ENCODE assay signal across 1 cellular context in the genomic region with DNA sequence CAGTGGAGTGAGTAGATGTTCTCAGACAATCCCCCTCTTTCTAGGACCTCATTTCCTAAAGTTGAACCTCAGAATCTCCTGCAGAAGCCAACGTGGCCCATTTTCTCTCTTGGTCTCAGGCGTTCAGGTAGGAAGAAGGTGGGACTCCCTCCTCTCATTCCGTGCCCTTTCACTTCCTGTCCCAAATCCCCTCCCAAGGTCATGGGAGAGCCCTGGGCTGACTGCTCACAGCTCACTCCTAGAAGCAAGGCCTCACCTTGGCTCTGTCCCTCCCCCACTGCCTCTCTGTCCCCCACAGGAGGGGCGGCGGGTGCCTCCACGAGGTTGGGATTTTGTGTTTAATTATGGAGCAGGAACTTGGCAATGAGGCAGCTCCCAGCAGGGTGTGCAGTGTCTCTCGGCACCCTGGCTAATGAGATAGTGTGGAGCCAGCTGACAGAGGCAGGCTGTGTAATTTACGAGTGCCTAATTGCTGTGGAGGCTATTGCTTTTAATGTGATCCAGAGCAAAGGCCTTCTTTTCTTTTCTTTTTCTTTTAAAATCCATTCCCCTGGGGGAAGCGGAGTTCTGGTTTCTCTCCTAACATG.
TF ChIP-seq lines count a peak whose summit lies in the region.

No MANE protein-coding gene starts in this region.

TF ChIP-seq in HepG2, 621 proteins besides CTCF, POLR2A, EP300 and RAD21 (continued from another document):
- TF ChIP-seq, protein P1, sequence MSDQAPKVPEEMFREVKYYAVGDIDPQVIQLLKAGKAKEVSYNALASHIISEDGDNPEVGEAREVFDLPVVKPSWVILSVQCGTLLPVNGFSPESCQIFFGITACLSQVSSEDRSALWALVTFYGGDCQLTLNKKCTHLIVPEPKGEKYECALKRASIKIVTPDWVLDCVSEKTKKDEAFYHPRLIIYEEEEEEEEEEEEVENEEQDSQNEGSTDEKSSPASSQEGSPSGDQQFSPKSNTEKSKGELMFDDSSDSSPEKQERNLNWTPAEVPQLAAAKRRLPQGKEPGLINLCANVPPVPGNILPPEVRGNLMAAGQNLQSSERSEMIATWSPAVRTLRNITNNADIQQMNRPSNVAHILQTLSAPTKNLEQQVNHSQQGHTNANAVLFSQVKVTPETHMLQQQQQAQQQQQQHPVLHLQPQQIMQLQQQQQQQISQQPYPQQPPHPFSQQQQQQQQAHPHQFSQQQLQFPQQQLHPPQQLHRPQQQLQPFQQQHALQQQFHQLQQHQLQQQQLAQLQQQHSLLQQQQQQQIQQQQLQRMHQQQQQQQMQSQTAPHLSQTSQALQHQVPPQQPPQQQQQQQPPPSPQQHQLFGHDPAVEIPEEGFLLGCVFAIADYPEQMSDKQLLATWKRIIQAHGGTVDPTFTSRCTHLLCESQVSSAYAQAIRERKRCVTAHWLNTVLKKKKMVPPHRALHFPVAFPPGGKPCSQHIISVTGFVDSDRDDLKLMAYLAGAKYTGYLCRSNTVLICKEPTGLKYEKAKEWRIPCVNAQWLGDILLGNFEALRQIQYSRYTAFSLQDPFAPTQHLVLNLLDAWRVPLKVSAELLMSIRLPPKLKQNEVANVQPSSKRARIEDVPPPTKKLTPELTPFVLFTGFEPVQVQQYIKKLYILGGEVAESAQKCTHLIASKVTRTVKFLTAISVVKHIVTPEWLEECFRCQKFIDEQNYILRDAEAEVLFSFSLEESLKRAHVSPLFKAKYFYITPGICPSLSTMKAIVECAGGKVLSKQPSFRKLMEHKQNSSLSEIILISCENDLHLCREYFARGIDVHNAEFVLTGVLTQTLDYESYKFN (CRISPR knock-in tag; conservative IDR thresholded peaks at IDR 0.05), result peak; percentile 49; the same call in 1 of the 2 replicates
- TF ChIP-seq MLLT10 (CRISPR knock-in tag; IDR thresholded peaks at IDR 0.05), result no peak
- TF ChIP-seq ZNF619 (CRISPR knock-in tag; IDR thresholded peaks at IDR 0.05), result peak; percentile 56; the same call in 1 of the 2 replicates
- TF ChIP-seq RXRA (CRISPR knock-in tag; IDR thresholded peaks at IDR 0.05), result peak; percentile 44; the same call in 1 of the 2 replicates
- no peak for TF ChIP-seq ZNF562 (CRISPR knock-in tag; IDR thresholded peaks at IDR 0.05; ENCODE audit: borderline replicate concordance)
- TF ChIP-seq REL (CRISPR knock-in tag; conservative IDR thresholded peaks at IDR 0.05), result no peak
- TF ChIP-seq SMAD9 (CRISPR knock-in tag; IDR thresholded peaks at IDR 0.05), result no peak
- TF ChIP-seq ZNF274 (CRISPR knock-in tag; IDR thresholded peaks at IDR 0.05), result no peak
- TF ChIP-seq, protein P2, sequence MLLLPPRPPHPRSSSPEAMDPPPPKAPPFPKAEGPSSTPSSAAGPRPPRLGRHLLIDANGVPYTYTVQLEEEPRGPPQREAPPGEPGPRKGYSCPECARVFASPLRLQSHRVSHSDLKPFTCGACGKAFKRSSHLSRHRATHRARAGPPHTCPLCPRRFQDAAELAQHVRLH (CRISPR knock-in tag; IDR thresholded peaks at IDR 0.05; ENCODE audit: borderline replicate concordance, low read depth), result no peak
- 0 out of 2 replicates have a peak, but pooled peaks have one; percentile 21 for TF ChIP-seq ZNF350 (CRISPR knock-in tag; IDR thresholded peaks at IDR 0.05; ENCODE audit: borderline replicate concordance, low read depth)
